28 cellular contexts compared by ENCODE assay signal in the genomic region with DNA sequence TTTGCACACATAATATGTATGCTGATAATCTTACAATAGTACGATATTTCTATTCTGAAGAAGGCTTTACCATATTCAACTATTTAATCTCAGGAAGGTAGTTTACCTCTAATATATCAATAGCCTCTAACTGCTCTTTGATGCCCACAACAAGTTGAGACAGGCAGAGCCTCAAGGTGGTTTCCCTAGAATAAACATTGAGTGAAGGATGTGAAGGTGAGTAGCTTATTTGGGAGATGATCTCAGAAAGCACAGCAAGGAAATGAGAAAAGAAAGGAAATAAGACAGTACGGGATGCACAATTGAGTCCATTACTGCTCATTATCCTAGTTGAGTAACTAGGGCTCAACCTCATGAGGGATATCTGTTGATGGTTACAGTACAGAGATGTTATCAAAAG.
"Had no signal": no experiment of that assay in that cellular context is flagged by ENCODE, and none has a peak within 500 bp of the region (broad histone marks: within the 10 kb centered on the region; RNA-seq: fewer than 3 reads in every experiment).

No MANE protein-coding gene starts in this region.

- H3K9me3 ChIP-seq: adrenal gland, body of pancreas, gastrocnemius medialis, heart right ventricle had no signal

- ATAC-seq: activated CD4-positive, CD25-positive, alpha-beta regulatory T cell treated with anti-CD3 and anti-CD28 coated beads, Interleukin-2, amount 50 U/mL, for 24 hours; activated CD8-positive, alpha-beta T cell treated with anti-CD3 and anti-CD28 coated beads for 36 hours; activated naive CD8-positive, alpha-beta T cell treated with anti-CD3 and anti-CD28 coated beads, Interleukin-2, amount 50 U/mL, for 24 hours; activated T-cell treated with anti-CD3 and anti-CD28 coated beads, Interleukin-2, amount 50 U/mL, for 4 hours; activated T-helper 17 cell treated with anti-CD3 and anti-CD28 coated beads, Interleukin-2, amount 50 U/mL, for 72 hours; body of pancreas; gastrocnemius medialis; heart right ventricle; T-helper 17 cell had no signal

- H3K4me3 ChIP-seq: adrenal gland, body of pancreas, coronary artery, dorsolateral prefrontal cortex, gastrocnemius medialis, heart right ventricle, hepatocyte had no signal

- H3K27ac ChIP-seq: adrenal gland, body of pancreas, coronary artery, dorsolateral prefrontal cortex, gastrocnemius medialis, heart right ventricle, hepatocyte, WERI-Rb-1 had no signal

- H3K36me3 ChIP-seq: adrenal gland, gastrocnemius medialis, heart right ventricle, WERI-Rb-1 had no signal

- H3K4me1 ChIP-seq: adrenal gland, body of pancreas, gastrocnemius medialis, heart right ventricle had no signal

- DNase-seq: activated B cell treated with CpG ODN at 0.5 μM for 24 hours; activated CD4-positive, alpha-beta T cell treated with anti-CD3 and anti-CD28 coated beads for 48 hours; activated CD4-positive, alpha-beta T cell treated with anti-CD3 and anti-CD28 coated beads, Interleukin-2, amount 50 U/mL, for 1 hour; activated CD4-positive, alpha-beta T cell treated with anti-CD3 and anti-CD28 coated beads, Interleukin-2, amount 50 U/mL, for 48 hours; activated CD8-positive, alpha-beta memory T cell treated with anti-CD3 and anti-CD28 coated beads for 24 hours; activated CD8-positive, alpha-beta T cell treated with anti-CD3 and anti-CD28 coated beads for 36 hours; activated effector memory CD4-positive, alpha-beta T cell treated with Interleukin-2 at 50 U/mL for 16 hours; activated naive CD4-positive, alpha-beta T cell treated with anti-CD3 and anti-CD28 coated beads for 36 hours; activated naive CD8-positive, alpha-beta T cell treated with anti-CD3 and anti-CD28 coated beads for 36 hours; activated naive CD8-positive, alpha-beta T cell treated with anti-CD3 and anti-CD28 coated beads, Interleukin-2, amount 50 U/mL, for 24 hours; activated T-cell treated with anti-CD3 and anti-CD28 coated beads, Interleukin-2, amount 50 U/mL, for 4 hours; adrenal gland; amygdala; aorta; body of pancreas; dorsolateral prefrontal cortex; effector memory CD4-positive, alpha-beta T cell; endodermal cell; foreskin fibroblast; gastrocnemius medialis; heart right ventricle; T-helper 17 cell; T1000; WERI-Rb-1 had no signal

- H3K27me3 ChIP-seq: adrenal gland, body of pancreas, dorsolateral prefrontal cortex, gastrocnemius medialis, heart right ventricle, hepatocyte had no signal
